8 cellular contexts compared by ENCODE assay signal in the genomic region with DNA sequence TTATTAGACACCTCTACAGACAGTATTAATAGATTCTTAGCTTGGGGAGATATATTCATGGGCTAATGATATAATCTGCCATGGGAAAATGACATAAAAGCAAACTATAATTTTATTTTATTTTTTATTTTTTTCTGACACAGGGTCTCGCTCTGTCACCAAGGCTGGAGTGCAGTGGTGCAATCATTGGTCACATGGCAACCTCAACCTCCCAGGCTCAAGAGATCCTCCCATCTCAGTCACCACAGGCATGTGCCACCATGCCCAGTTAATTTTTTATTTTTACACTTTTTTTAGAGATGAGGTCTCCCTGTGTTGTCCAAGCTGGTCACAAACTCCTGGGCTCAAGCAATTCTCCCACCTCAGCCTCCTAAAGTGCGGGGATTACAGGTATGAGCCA. TPM values are rescaled to one million over a fixed set of nuclear protein-coding genes. Genes with fewer than 3 reads are reported as not detected.
DNase-seq lines count a peak whose midpoint lies in the region; ATAC-seq and TF ChIP-seq lines count a peak whose summit lies in the region.

No MANE protein-coding gene starts in this region.

- H3K27me3 ChIP-seq in Peyer's patch (no peaks in the 10 kb centered on the region), sigmoid colon (no peaks in the 10 kb centered on the region)

- no peak for TF ChIP-seq CTCF in Peyer's patch (IDR thresholded peaks at IDR 0.05)
- no peak for TF ChIP-seq CTCF in sigmoid colon (IDR thresholded peaks at IDR 0.05)

- H3K4me3 ChIP-seq in Peyer's patch (no peak overlapping the region), sigmoid colon (no peak overlapping the region)

- intact Hi-C loops in sigmoid colon (cut with DNase I): loop anchor here (5.0 kb wide), 1 partner anchor 36 kb away; no protein-coding TSS in a partner anchor

- H3K36me3 ChIP-seq in Peyer's patch (no peaks in the 10 kb centered on the region), sigmoid colon (no peaks in the 10 kb centered on the region)

- H3K9me3 ChIP-seq in Peyer's patch: no peaks in the 10 kb centered on the region
- H3K9me3 ChIP-seq in sigmoid colon: no peaks in the 10 kb centered on the region

- DNase-seq in HCEC 1CT (peak; percentile 15), Peyer's patch (no peak), fibroblast of peridontal ligament (ENCODE audit: extremely low read depth) (peak; percentile 41), sigmoid colon (no peak), islet precursor cell (no peak), amygdala (lab: John Stamatoyannopoulos, UW) (no peak)
- no peak for DNase-seq in stimulated activated naive CD8-positive, alpha-beta T cell treated with anti-CD3 and anti-CD28 coated beads, Interleukin-15, Interleukin-2, amounts not matched to agents 100 U/mL and 50 U/mL, for 24 hours

- H3K27ac ChIP-seq in Peyer's patch (peak overlapping the region in 3 of 4 donors; percentile 17 to 73 (median 55)), sigmoid colon (peak overlapping the region in 3 of 4 donors; percentile 52 to 74 (median 73))

- 70 to 93% methylated on average over 2 of the region's 2 CpGs for WGBS in sigmoid colon, 2 donors

- no peak for ATAC-seq in stimulated activated naive CD8-positive, alpha-beta T cell treated with anti-CD3 and anti-CD28 coated beads, Interleukin-15, Interleukin-2, amounts not matched to agents 100 U/mL and 50 U/mL, for 24 hours
- no peak for ATAC-seq in HG02642 (IDR thresholded peaks at IDR 0.05; ENCODE audit: poor library complexity, unreplicated experiment)

- no peak for TF ChIP-seq POLR2A in Peyer's patch (IDR thresholded peaks at IDR 0.05)
- TF ChIP-seq POLR2A in sigmoid colon (IDR thresholded peaks at IDR 0.05): no peak

- TF ChIP-seq EP300 in sigmoid colon (IDR thresholded peaks at IDR 0.05): no peak

- peaks cover 0 to 52% (median 0%) of the 10 kb centered on the region in 4 donors for H3K4me1 ChIP-seq in Peyer's patch
- H3K4me1 ChIP-seq in sigmoid colon: peaks cover 0 to 95% (median 90%) of the 10 kb centered on the region in 4 donors

RNA-seq across cellular contexts. Expression of gene RTN4, which starts 39.3 kb away (rescaled TPM):
- total RNA-seq in Peyer's patch (100 to 1,000 TPM; 140 to 313 (median 195) TPM), sigmoid colon (100 to 1,000 TPM; 152 to 264 (median 199) TPM)
- 100 to 1,000 TPM in 1 of 3 donors, 10 to 100 TPM in 2; 54.1 to 153 (median 62.0) TPM for polyA plus RNA-seq in sigmoid colon

Comparison
In these comparisons a context has a peak if more than half of its experiments do, and no peak if none do; other contexts are left out.
1. DNase-seq: peak in HCEC 1CT (single experiment) and fibroblast of peridontal ligament (single experiment); none in Peyer's patch (0 of 3), sigmoid colon (single experiment), islet precursor cell (single experiment), stimulated activated naive CD8-positive, alpha-beta T cell treated with anti-CD3 and anti-CD28 coated beads, Interleukin-15, Interleukin-2, amounts not matched to agents 100 U/mL and 50 U/mL, for 24 hours (single experiment) and amygdala (0 of 56).